Comparison of ENCODE assay signal across 1 cellular context in genomic region chr4:89708903-89709361, GRCh38.
TF ChIP-seq lines count a peak whose summit lies in the region.

No MANE protein-coding gene starts in this region.

TF ChIP-seq in H1, 55 proteins besides CTCF, POLR2A, EP300 and RAD21:
- TF ChIP-seq KDM5A (IDR thresholded peaks at IDR 0.05; ENCODE audit: low read length), result no peak
- TF ChIP-seq TBP (IDR thresholded peaks at IDR 0.05; ENCODE audit: low read depth, low read length), result no peak
- no peak for TF ChIP-seq ATF3 (IDR thresholded peaks at IDR 0.05; ENCODE audit: insufficient read depth, low read depth, low read length)
- TF ChIP-seq SRF (IDR thresholded peaks at IDR 0.05; ENCODE audit: low read depth, low read length), result no peak
- TF ChIP-seq EGR1 (IDR thresholded peaks at IDR 0.05; ENCODE audit: borderline replicate concordance, low read depth, low read length), result no peak
- no peak for TF ChIP-seq MAFK (IDR thresholded peaks at IDR 0.05; ENCODE audit: low read depth, low read length)
- no peak for TF ChIP-seq NRF1 (IDR thresholded peaks at IDR 0.05; ENCODE audit: low read depth, low read length)
- TF ChIP-seq JUND (IDR thresholded peaks at IDR 0.05; ENCODE audit: low read length), result no peak
- TF ChIP-seq ZNF274 (IDR thresholded peaks at IDR 0.05; ENCODE audit: borderline replicate concordance, extremely low read depth, low read length), result no peak
- no peak for TF ChIP-seq CHD7 (IDR thresholded peaks at IDR 0.05; ENCODE audit: insufficient replicate concordance, low read length)
- TF ChIP-seq CHD1 (IDR thresholded peaks at IDR 0.05; ENCODE audit: low read depth, low read length), result no peak
- TF ChIP-seq KDM1A (IDR thresholded peaks at IDR 0.05; ENCODE audit: borderline replicate concordance, low read length), result no peak
- TF ChIP-seq SP4 (IDR thresholded peaks at IDR 0.05; ENCODE audit: low read length), result no peak
- no peak for TF ChIP-seq MAX (IDR thresholded peaks at IDR 0.05)
- TF ChIP-seq SP1 (IDR thresholded peaks at IDR 0.05; ENCODE audit: low read depth, low read length), result no peak
- TF ChIP-seq RXRA (IDR thresholded peaks at IDR 0.05; ENCODE audit: insufficient read depth, low read depth, low read length), result no peak
- no peak for TF ChIP-seq RFX5 (IDR thresholded peaks at IDR 0.05; ENCODE audit: borderline replicate concordance, low read depth, low read length)
- no peak for TF ChIP-seq USF2 (IDR thresholded peaks at IDR 0.05; ENCODE audit: low read length)
- TF ChIP-seq EZH2 (IDR thresholded peaks at IDR 0.05; ENCODE audit: low read depth, low read length, severe bottlenecking), result no peak
- no peak for TF ChIP-seq FOSL1 (IDR thresholded peaks at IDR 0.05; ENCODE audit: insufficient read depth, low read depth, low read length)
